Comparison of ENCODE assay signal across 16 cellular contexts in the genomic region with DNA sequence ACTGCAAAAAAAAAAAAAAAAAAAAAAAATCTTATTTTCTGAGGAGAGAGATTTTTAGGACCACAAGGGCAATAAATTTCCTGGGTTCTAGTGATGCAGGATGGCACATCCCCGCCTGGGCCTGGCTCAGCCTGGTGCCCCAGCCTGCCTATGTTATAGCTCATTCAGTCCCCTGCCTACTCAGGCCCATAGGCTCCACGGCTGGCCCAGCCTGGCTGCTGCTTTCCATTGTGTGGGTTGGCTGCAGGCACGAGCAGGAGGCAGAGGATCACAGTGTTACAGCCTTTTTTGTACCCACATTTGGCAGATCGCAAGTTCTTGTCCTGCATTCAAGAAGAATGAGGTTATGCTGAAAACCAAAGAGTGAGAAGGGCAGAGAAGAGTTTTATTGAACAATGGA. TPM values are rescaled to one million over a fixed set of nuclear protein-coding genes. Genes with fewer than 3 reads are reported as not detected.
A peak's percentile ranks its signal among the peaks of the same experiment; 100 is the strongest.
DNase-seq lines count a peak whose midpoint lies in the region; ATAC-seq and TF ChIP-seq lines count a peak whose summit lies in the region.
"Had no signal": no experiment of that assay in that cellular context is flagged by ENCODE, and none has a peak within 500 bp of the region (broad histone marks: within the 10 kb centered on the region; RNA-seq: fewer than 3 reads in every experiment).

No MANE protein-coding gene starts in this region.

- H2AK5ac ChIP-seq in neuronal stem cell (ENCODE audit: low read depth, low read length): no peak overlapping the region

- peak overlapping the region; percentile 52 for H3K18ac ChIP-seq in neuronal stem cell (ENCODE audit: low read length)

- H3K79me1 ChIP-seq in neuronal stem cell (ENCODE audit: low read depth, low read length): no peaks in the 10 kb centered on the region

- DNase-seq in GM23338 (ENCODE audit: low spot score) (no peak), NB4 (ENCODE audit: low read depth) (peak; percentile 51), neuronal stem cell (ENCODE audit: low spot score) (no peak), OCI-M2 (lab: John Stamatoyannopoulos, UW; ENCODE audit: unreplicated experiment) (no peak)
- DNase-seq: C1 segment of cervical spinal cord, DMS79 treated with DMSO at 0.1 percent for 48 hours, GOT3, NCI-H187, NCI-H226, NCI-H524 treated with DMSO at 0.1 percent for 48 hours, SHP77, SK-N-SH had no signal

- no peaks in the 10 kb centered on the region for H4K20me1 ChIP-seq in GM23338 (replicated peaks; ENCODE audit: insufficient read depth)

- H3K4me2 ChIP-seq in GM23338 (no peak overlapping the region), neuronal stem cell (ENCODE audit: insufficient read depth, low read length, poor library complexity, severe bottlenecking) (no peak overlapping the region)
- H3K4me2 ChIP-seq: SK-N-SH had no signal

- H4K8ac ChIP-seq in neuronal stem cell (ENCODE audit: low read depth, low read length): no peak overlapping the region

- ATAC-seq in GM23338 (peak; percentile 63), HG03378 (IDR thresholded peaks at IDR 0.05; ENCODE audit: unreplicated experiment) (no peak)
- ATAC-seq: GM12878 had no signal

- H3K4me3 ChIP-seq in GM23338: no peak overlapping the region
- H3K4me3 ChIP-seq in NB4 (ENCODE audit: low read depth, low read length): no peak overlapping the region
- no peak overlapping the region for H3K4me3 ChIP-seq in neuronal stem cell (ENCODE audit: low read length in 2 of 2)
- H3K4me3 ChIP-seq: GM12878 had no signal

- TF ChIP-seq CTCF in GM23338 (conservative IDR thresholded peaks at IDR 0.05; ENCODE audit: low read depth in 2 of 2): no peak
- no peak for TF ChIP-seq CTCF in NB4 (IDR thresholded peaks at IDR 0.05; ENCODE audit: low read depth, low read length)

- no peaks in the 10 kb centered on the region for H3K9me2 ChIP-seq in GM23338 (ENCODE audit: insufficient read depth)
- H3K9me2 ChIP-seq: SK-N-SH had no signal

- peaks cover 43% of the 10 kb centered on the region for H3K4me1 Mint-ChIP-seq in GM23338

- peak overlapping the region; percentile 35 for H2BK5ac ChIP-seq in neuronal stem cell (ENCODE audit: low read length)

- no peak overlapping the region for H3K4ac ChIP-seq in neuronal stem cell (ENCODE audit: low read length)

- H3K27ac Mint-ChIP-seq in GM23338: peak overlapping the region; percentile 26; the same call in 1 of the 2 replicates

- H3K9ac ChIP-seq in neuronal stem cell (ENCODE audit: low read depth, low read length, poor library complexity): peak overlapping the region; percentile 7
- H3K9ac ChIP-seq: SK-N-SH had no signal

- H3K4me1 ChIP-seq in GM23338 (ENCODE audit: insufficient read depth): peaks cover 42% of the 10 kb centered on the region
- H3K4me1 ChIP-seq in neuronal stem cell (ENCODE audit: control insufficient read depth in 2 of 2, insufficient read depth in 1 of 2, low read depth in 1 of 2, low read length in 2 of 2): peaks cover 3 to 10% of the 10 kb centered on the region in 2 donors

- H2BK120ac ChIP-seq in neuronal stem cell (ENCODE audit: low read depth, low read length): no peak overlapping the region

- no peak overlapping the region for H3K14ac ChIP-seq in neuronal stem cell (ENCODE audit: low read length)

- H3K27me3 ChIP-seq in GM23338 (ENCODE audit: insufficient read depth) (no peaks in the 10 kb centered on the region), neuronal stem cell (ENCODE audit: control insufficient read depth in 3 of 3, insufficient read depth in 3 of 3, low read depth in 1 of 3, low read length in 3 of 3) (peaks cover 0 to 1% (median 0%) of the 10 kb centered on the region in 3 experiments)

- no peak for TF ChIP-seq POLR2A in NB4 (IDR thresholded peaks at IDR 0.05; ENCODE audit: extremely low read depth, insufficient read length)

- no peaks in the 10 kb centered on the region for H3K9me3 ChIP-seq in neuronal stem cell (replicated peaks in 1 of 2; ENCODE audit: control insufficient read depth in 2 of 2, insufficient read depth in 1 of 2, low read depth in 1 of 2, low read length in 2 of 2)
- H3K9me3 ChIP-seq: SK-N-SH had no signal

- no peak overlapping the region; the same call in 2 of the 3 replicates for H3K4me3 Mint-ChIP-seq in GM23338

- no peak overlapping the region for H4K91ac ChIP-seq in neuronal stem cell (ENCODE audit: low read depth, low read length, poor library complexity)

- H3K9me3 Mint-ChIP-seq in GM23338: peaks cover 2% of the 10 kb centered on the region; the same call in 1 of the 3 replicates

- peaks cover 11% of the 10 kb centered on the region for H3K27me3 Mint-ChIP-seq in GM23338 (ENCODE audit: insufficient read depth, low read depth, poor library complexity)

- H3K36me3 Mint-ChIP-seq in GM23338 (ENCODE audit: low read depth): no peaks in the 10 kb centered on the region

- no CpG with 5 or more reads among the region's 4 CpGs for WGBS in neuronal stem cell (ENCODE audit: extremely low coverage in 2 of 2, insufficient read length in 2 of 2, insufficient replicate concordance in 1 of 2), 2 donors

- H3K36me3 ChIP-seq in GM23338 (ENCODE audit: insufficient read depth) (no peaks in the 10 kb centered on the region), neuronal stem cell (replicated peaks in 1 of 2; ENCODE audit: control insufficient read depth in 2 of 2, insufficient read depth in 2 of 2, low read length in 2 of 2) (no peaks in the 10 kb centered on the region)

- 0 out of 2 replicates have a peak, but pooled peaks cover 3% of the 10 kb centered on the region for H3F3A ChIP-seq in GM23338 (replicated peaks; ENCODE audit: low read depth)

- no peak overlapping the region for H3K23ac ChIP-seq in neuronal stem cell (ENCODE audit: low read depth, low read length, poor library complexity)

- H2AFZ ChIP-seq in GM23338 (peak overlapping the region; percentile 74), neuronal stem cell (ENCODE audit: low read length) (peak overlapping the region; percentile 36)

- no peak overlapping the region for H3K27ac ChIP-seq in GM23338 (ENCODE audit: low read depth)
- no peak overlapping the region for H3K27ac ChIP-seq in neuronal stem cell (replicated peaks; ENCODE audit: low read length)

- peak overlapping the region; percentile 10 for H2BK15ac ChIP-seq in neuronal stem cell (ENCODE audit: low read length)

- H2BK12ac ChIP-seq in neuronal stem cell (ENCODE audit: low read length): no peak overlapping the region

- H3K79me2 ChIP-seq in GM23338 (replicated peaks; ENCODE audit: insufficient read depth): no peaks in the 10 kb centered on the region

TF ChIP-seq in GM23338, 12 proteins besides CTCF, POLR2A, EP300 and RAD21 (continues in another document):
- TF ChIP-seq STAT1 (IDR thresholded peaks at IDR 0.05; ENCODE audit: unreplicated experiment) (no peak), CREB1 (CRISPR knock-in tag; IDR thresholded peaks at IDR 0.05; ENCODE audit: low read depth) (no peak), NANOG (IDR thresholded peaks at IDR 0.05; ENCODE audit: borderline replicate concordance) (no peak), JUNB (IDR thresholded peaks at IDR 0.05; ENCODE audit: unreplicated experiment) (no peak), EZH2 (IDR thresholded peaks at IDR 0.05; ENCODE audit: low read depth, unreplicated experiment) (no peak), EZH2phosphoT487 (IDR thresholded peaks at IDR 0.05; ENCODE audit: unreplicated experiment) (no peak), ZNF331 (CRISPR knock-in tag; IDR thresholded peaks at IDR 0.05; ENCODE audit: low read depth) (no peak)
- TF ChIP-seq, protein P1, sequence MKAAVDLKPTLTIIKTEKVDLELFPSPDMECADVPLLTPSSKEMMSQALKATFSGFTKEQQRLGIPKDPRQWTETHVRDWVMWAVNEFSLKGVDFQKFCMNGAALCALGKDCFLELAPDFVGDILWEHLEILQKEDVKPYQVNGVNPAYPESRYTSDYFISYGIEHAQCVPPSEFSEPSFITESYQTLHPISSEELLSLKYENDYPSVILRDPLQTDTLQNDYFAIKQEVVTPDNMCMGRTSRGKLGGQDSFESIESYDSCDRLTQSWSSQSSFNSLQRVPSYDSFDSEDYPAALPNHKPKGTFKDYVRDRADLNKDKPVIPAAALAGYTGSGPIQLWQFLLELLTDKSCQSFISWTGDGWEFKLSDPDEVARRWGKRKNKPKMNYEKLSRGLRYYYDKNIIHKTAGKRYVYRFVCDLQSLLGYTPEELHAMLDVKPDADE (IDR thresholded peaks at IDR 0.05): no peak

RNA-seq across cellular contexts. Expression of a gene that starts 2.8 kb away (rescaled TPM):
- total RNA-seq in GM23338 (2014; rRNA removed; shearing (Covaris generic)): not detected in 2 replicates
- polyA plus RNA-seq in GM23338 (2016; fragmentation: Nextera tagmentation; extraction: Ambion mirVana): not detected in 2 replicates
- polyA plus RNA-seq in neuronal stem cell (2013, experiment 1 of 2): not detected
- polyA plus RNA-seq in neuronal stem cell (2013, experiment 2 of 2): not detected
- total RNA-seq: A673, GM12878, LHCN-M2 had no signal
- polyA plus RNA-seq: GM12878, SK-N-SH had no signal

RNA-seq across cellular contexts. Expression of a gene that starts 5.0 kb away (rescaled TPM):
- total RNA-seq in GM23338 (2014; rRNA removed; shearing (Covaris generic)): 78.4 and 83.6 TPM in 2 replicates
- polyA plus RNA-seq in GM23338 (2016; fragmentation: Nextera tagmentation; extraction: Ambion mirVana): 176 and 191 TPM in 2 replicates
- 32.6 TPM for polyA plus RNA-seq in neuronal stem cell (2013, experiment 1 of 2)
- 34.4 TPM for polyA plus RNA-seq in neuronal stem cell (2013, experiment 2 of 2)

RNA-seq across cellular contexts. Expression of a gene that starts 34.5 kb away (rescaled TPM):
- total RNA-seq in GM23338 (2014; rRNA removed; shearing (Covaris generic)): 35.5 and 37.6 TPM in 2 replicates
- polyA plus RNA-seq in GM23338 (2016; fragmentation: Nextera tagmentation; extraction: Ambion mirVana): 23.9 and 33.8 TPM in 2 replicates
- 19.1 TPM for polyA plus RNA-seq in neuronal stem cell (2013, experiment 1 of 2)
- 20.5 TPM for polyA plus RNA-seq in neuronal stem cell (2013, experiment 2 of 2)

RNA-seq across cellular contexts. Expression of a gene that starts 40.1 kb away (rescaled TPM):
- total RNA-seq in GM23338 (2014; rRNA removed; shearing (Covaris generic)): 133 and 135 TPM in 2 replicates
- 173 and 185 TPM in 2 replicates for polyA plus RNA-seq in GM23338 (2016; fragmentation: Nextera tagmentation; extraction: Ambion mirVana)
- polyA plus RNA-seq in neuronal stem cell (2013, experiment 1 of 2): 58.8 TPM
- 57.9 TPM for polyA plus RNA-seq in neuronal stem cell (2013, experiment 2 of 2)

RNA-seq across cellular contexts. Expression of a gene that starts 40.2 kb away (rescaled TPM):
- 47.4 and 52.8 TPM in 2 replicates for total RNA-seq in GM23338 (2014; rRNA removed; shearing (Covaris generic))
- 44.3 and 58.2 TPM in 2 replicates for polyA plus RNA-seq in GM23338 (2016; fragmentation: Nextera tagmentation; extraction: Ambion mirVana)
- 13.1 TPM for polyA plus RNA-seq in neuronal stem cell (2013, experiment 1 of 2)
- polyA plus RNA-seq in neuronal stem cell (2013, experiment 2 of 2): 11.9 TPM
